1 cellular context compared by ENCODE assay signal in the genomic region with DNA sequence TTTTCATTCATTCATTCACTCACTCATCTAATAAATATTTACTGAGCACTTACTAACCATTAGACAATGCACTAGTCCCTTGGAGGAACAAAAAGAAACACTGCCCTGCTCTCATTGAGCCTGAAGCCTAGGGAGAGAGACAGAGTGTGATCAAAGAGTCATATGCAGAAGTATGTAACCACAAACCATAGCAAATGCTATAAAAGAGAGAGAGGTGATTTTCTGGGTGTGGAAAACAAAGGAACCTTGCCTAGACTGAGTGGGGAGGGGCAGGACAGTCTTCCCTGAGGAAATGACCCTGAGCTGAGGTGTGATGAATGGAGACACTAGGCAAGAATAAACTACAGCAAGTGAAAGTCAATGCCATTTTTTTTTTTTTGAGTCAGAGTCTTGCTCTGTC.
TF ChIP-seq lines count a peak whose summit lies in the region.

No MANE protein-coding gene starts in this region.

TF ChIP-seq in GM12878, 131 proteins besides CTCF, POLR2A, EP300 and RAD21 (continued from another document):
- TF ChIP-seq RUNX3 (IDR thresholded peaks at IDR 0.05; ENCODE audit: low read length) (peak; percentile 54), ETV6 (conservative IDR thresholded peaks at IDR 0.05 in 1 of 2, IDR thresholded peaks at IDR 0.05 in 1 of 2; ENCODE audit: borderline replicate concordance in 1 of 2, low read depth in 1 of 2) (no peak), CBX5 (IDR thresholded peaks at IDR 0.05; ENCODE audit: low read depth) (no peak), SPI1 (IDR thresholded peaks at IDR 0.05; ENCODE audit: borderline replicate concordance, insufficient read depth, low read depth, low read length) (no peak), NR2C1 (IDR thresholded peaks at IDR 0.05) (no peak), ZNF24 (IDR thresholded peaks at IDR 0.05) (peak; percentile 86), TCF7 (IDR thresholded peaks at IDR 0.05; ENCODE audit: borderline replicate concordance) (no peak), KLF5 (IDR thresholded peaks at IDR 0.05; ENCODE audit: partially characterized antibody) (no peak), IKZF2 (IDR thresholded peaks at IDR 0.05) (peak; percentile 35 to 53; a peak in 2 of 4 replicates)
- TF ChIP-seq, protein P1, sequence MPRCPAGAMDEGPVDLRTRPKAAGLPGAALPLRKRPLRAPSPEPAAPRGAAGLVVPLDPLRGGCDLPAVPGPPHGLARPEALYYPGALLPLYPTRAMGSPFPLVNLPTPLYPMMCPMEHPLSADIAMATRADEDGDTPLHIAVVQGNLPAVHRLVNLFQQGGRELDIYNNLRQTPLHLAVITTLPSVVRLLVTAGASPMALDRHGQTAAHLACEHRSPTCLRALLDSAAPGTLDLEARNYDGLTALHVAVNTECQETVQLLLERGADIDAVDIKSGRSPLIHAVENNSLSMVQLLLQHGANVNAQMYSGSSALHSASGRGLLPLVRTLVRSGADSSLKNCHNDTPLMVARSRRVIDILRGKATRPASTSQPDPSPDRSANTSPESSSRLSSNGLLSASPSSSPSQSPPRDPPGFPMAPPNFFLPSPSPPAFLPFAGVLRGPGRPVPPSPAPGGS (IDR thresholded peaks at IDR 0.05; ENCODE audit: borderline replicate concordance, insufficient read depth, low read depth, low read length, poor library complexity, severe bottlenecking) = no peak
- TF ChIP-seq, protein P2, sequence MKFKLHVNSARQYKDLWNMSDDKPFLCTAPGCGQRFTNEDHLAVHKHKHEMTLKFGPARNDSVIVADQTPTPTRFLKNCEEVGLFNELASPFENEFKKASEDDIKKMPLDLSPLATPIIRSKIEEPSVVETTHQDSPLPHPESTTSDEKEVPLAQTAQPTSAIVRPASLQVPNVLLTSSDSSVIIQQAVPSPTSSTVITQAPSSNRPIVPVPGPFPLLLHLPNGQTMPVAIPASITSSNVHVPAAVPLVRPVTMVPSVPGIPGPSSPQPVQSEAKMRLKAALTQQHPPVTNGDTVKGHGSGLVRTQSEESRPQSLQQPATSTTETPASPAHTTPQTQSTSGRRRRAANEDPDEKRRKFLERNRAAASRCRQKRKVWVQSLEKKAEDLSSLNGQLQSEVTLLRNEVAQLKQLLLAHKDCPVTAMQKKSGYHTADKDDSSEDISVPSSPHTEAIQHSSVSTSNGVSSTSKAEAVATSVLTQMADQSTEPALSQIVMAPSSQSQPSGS (IDR thresholded peaks at IDR 0.05; ENCODE audit: low read length) = no peak
- TF ChIP-seq, protein P3, sequence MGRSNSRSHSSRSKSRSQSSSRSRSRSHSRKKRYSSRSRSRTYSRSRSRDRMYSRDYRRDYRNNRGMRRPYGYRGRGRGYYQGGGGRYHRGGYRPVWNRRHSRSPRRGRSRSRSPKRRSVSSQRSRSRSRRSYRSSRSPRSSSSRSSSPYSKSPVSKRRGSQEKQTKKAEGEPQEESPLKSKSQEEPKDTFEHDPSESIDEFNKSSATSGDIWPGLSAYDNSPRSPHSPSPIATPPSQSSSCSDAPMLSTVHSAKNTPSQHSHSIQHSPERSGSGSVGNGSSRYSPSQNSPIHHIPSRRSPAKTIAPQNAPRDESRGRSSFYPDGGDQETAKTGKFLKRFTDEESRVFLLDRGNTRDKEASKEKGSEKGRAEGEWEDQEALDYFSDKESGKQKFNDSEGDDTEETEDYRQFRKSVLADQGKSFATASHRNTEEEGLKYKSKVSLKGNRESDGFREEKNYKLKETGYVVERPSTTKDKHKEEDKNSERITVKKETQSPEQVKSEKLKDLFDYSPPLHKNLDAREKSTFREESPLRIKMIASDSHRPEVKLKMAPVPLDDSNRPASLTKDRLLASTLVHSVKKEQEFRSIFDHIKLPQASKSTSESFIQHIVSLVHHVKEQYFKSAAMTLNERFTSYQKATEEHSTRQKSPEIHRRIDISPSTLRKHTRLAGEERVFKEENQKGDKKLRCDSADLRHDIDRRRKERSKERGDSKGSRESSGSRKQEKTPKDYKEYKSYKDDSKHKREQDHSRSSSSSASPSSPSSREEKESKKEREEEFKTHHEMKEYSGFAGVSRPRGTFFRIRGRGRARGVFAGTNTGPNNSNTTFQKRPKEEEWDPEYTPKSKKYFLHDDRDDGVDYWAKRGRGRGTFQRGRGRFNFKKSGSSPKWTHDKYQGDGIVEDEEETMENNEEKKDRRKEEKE (IDR thresholded peaks at IDR 0.05) = no peak
